In genomic region chr13:91708558-91708957, GRCh38 we compare ENCODE assay signal across 26 cellular contexts.
DNase-seq lines count a peak whose midpoint lies in the region; ATAC-seq, FAIRE-seq and TF ChIP-seq lines count a peak whose summit lies in the region.
"Had no signal": no experiment of that assay in that cellular context is flagged by ENCODE, and none has a peak within 500 bp of the region (broad histone marks: within the 10 kb centered on the region; RNA-seq: fewer than 3 reads in every experiment).

No MANE protein-coding gene starts in this region.

- DNase-seq in K562 (ENCODE audit: extremely low read depth in 1 of 4, low spot score in 3 of 4), result no peak
- DNase-seq in left colon, result no peak
- no peak for DNase-seq in pancreas
- DNase-seq in kidney tubule cell (ENCODE audit: low spot score), result no peak
- no peak for DNase-seq in mesenteric fat pad (ENCODE audit: low spot score)
- no peak for DNase-seq in GM20000 (ENCODE audit: low spot score)
- DNase-seq: 8988T; ACHN; BE2C; C1 segment of cervical spinal cord; CD4-positive, alpha-beta memory T cell; CD4-positive, CD25-positive, alpha-beta regulatory T cell; CD8-positive, alpha-beta memory T cell; COR-L47; DMS 273 treated with DMSO at 0.1 percent for 48 hours; DMS153; DMS53; DMS79; DND-41; EL; GDM1 had no signal

- no peak for TF ChIP-seq CTCF in K562 (IDR thresholded peaks at IDR 0.05 in 2 of 3, conservative IDR thresholded peaks at IDR 0.05 in 1 of 3; ENCODE audit: insufficient read depth in 2 of 3, low read depth in 1 of 3, low read length in 3 of 3)
- TF ChIP-seq CTCF in pancreas (IDR thresholded peaks at IDR 0.05), result no peak
- no peak for TF ChIP-seq CTCF in GM20000 (IDR thresholded peaks at IDR 0.05; ENCODE audit: extremely low read depth, missing control alignments)

- no peak overlapping the region for H3K4me3 ChIP-seq in K562
- H3K4me3 ChIP-seq in pancreas, result no peak overlapping the region
- H3K4me3 ChIP-seq: BLaER1, GM12878 had no signal

- no peaks in the 10 kb centered on the region for H3K9me1 ChIP-seq in K562 (ENCODE audit: control insufficient read depth, insufficient read depth, low read length)

- H4K20me1 ChIP-seq in K562 (replicated peaks; ENCODE audit: control insufficient read depth, insufficient read depth, low read length), result no peaks in the 10 kb centered on the region
- H4K20me1 ChIP-seq: BLaER1 had no signal

- ATAC-seq in K562, result no peak
- ATAC-seq in left colon, result peak; percentile 94
- ATAC-seq in pancreas, result no peak
- ATAC-seq: GM12878 had no signal

- TF ChIP-seq POLR2A in K562 (conservative IDR thresholded peaks at IDR 0.05), result no peak

- H3K4me2 ChIP-seq in K562 (ENCODE audit: insufficient read depth, low read length), result no peak overlapping the region
- H3K4me2 ChIP-seq: BLaER1 had no signal

- H3K36me3 ChIP-seq in K562 (ENCODE audit: control insufficient read depth, insufficient read depth, low read length), result no peaks in the 10 kb centered on the region
- no peaks in the 10 kb centered on the region for H3K36me3 ChIP-seq in pancreas
- H3K36me3 ChIP-seq: BE2C, BLaER1 had no signal

- H2AFZ ChIP-seq in K562 (ENCODE audit: low read depth, low read length), result no peak overlapping the region

- TF ChIP-seq EP300 in K562 (IDR thresholded peaks at IDR 0.05; ENCODE audit: low read length), result no peak

- FAIRE-seq in K562 (lab: Jason Lieb, UNC) (no peak), pancreas (lab: Jason Lieb, UNC) (peak; percentile 80)
- FAIRE-seq: A204.1, GM12878, GM12892, GM18507 had no signal

- no peaks in the 10 kb centered on the region for H3K27me3 ChIP-seq in K562 (ENCODE audit: control insufficient read depth in 2 of 2, insufficient read depth in 2 of 2, low read length in 2 of 2)
- no peaks in the 10 kb centered on the region for H3K27me3 ChIP-seq in pancreas
- H3K27me3 ChIP-seq: BE2C, BLaER1 had no signal

- no peaks in the 10 kb centered on the region for H3K79me2 ChIP-seq in K562 (ENCODE audit: control insufficient read depth, insufficient read depth, low read length)

- H3K9me3 ChIP-seq in K562 (replicated peaks; ENCODE audit: control insufficient read depth, insufficient read depth, low read depth, low read length) (no peaks in the 10 kb centered on the region), pancreas (no peaks in the 10 kb centered on the region)
- H3K9me3 ChIP-seq: BE2C, BLaER1 had no signal

- in situ Hi-C loops in K562 (cut with MboI), result no loop called here

- WGBS in K562 (ENCODE audit: insufficient coverage, low coverage, missing lambda C conversion rate), result 0% methylated on average over 1 of the region's 1 CpG
- WGBS in pancreas, 2 donors, result 0 to 60% methylated on average over 1 of the region's 1 CpG

- H3K27ac ChIP-seq in K562 (ENCODE audit: extremely low read depth, low read depth, low read length), result no peak overlapping the region
- no peak overlapping the region for H3K27ac ChIP-seq in pancreas
- H3K27ac ChIP-seq: BLaER1 had no signal

- H3K9ac ChIP-seq in K562 (ENCODE audit: insufficient read depth in 1 of 2, low read depth in 2 of 2, low read length in 2 of 2), result no peak overlapping the region
- H3K9ac ChIP-seq: BLaER1 had no signal

- intact Hi-C loops in K562 (cut with micrococcal nuclease) (loop anchor here (5.0 kb wide), 1 partner anchor 59 kb away; no protein-coding TSS in a partner anchor), left colon (cut with DNase I, micrococcal nuclease) (no loop called here), pancreas (cut with DNase I) (no loop called here)

- TF ChIP-seq RAD21 in K562 (CRISPR knock-in tag; conservative IDR thresholded peaks at IDR 0.05 in 1 of 2, IDR thresholded peaks at IDR 0.05 in 1 of 2), result no peak

- H3K4me1 ChIP-seq in K562 (replicated peaks in 1 of 2; ENCODE audit: control insufficient read depth in 2 of 2, insufficient read depth in 2 of 2, low read length in 2 of 2), result no peaks in the 10 kb centered on the region
- H3K4me1 ChIP-seq in pancreas, result no peaks in the 10 kb centered on the region
- H3K4me1 ChIP-seq: BE2C, BLaER1 had no signal

- POLR2A ChIA-PET in K562 (lab: Yijun Ruan, JAX), result no interaction called here

- no TSS peak for BruUV-seq in K562 (replicated peaks; lab: Mats Ljungman, UMichigan)

- CTCF ChIA-PET in K562 (lab: Yijun Ruan, JAX; ENCODE audit: low intra/inter-chr PET ratio), result no interaction called here

TF ChIP-seq in K562, 482 proteins besides CTCF, POLR2A, EP300 and RAD21:
- no peak for TF ChIP-seq CXXC5 (CRISPR knock-in tag; IDR thresholded peaks at IDR 0.05)
- TF ChIP-seq FOXJ3 (CRISPR knock-in tag; IDR thresholded peaks at IDR 0.05), result 0 out of 2 replicates have a peak, but pooled peaks have one; percentile 13
- TF ChIP-seq ZNF507 (tag; conservative IDR thresholded peaks at IDR 0.05), result peak; percentile 41; the same call in 1 of the 2 replicates
- TF ChIP-seq PRPF4 (IDR thresholded peaks at IDR 0.05; ENCODE audit: insufficient read depth, low read depth, low read length, poor library complexity, severe bottlenecking), result no peak
